1 cellular context compared by ENCODE assay signal in the genomic region with DNA sequence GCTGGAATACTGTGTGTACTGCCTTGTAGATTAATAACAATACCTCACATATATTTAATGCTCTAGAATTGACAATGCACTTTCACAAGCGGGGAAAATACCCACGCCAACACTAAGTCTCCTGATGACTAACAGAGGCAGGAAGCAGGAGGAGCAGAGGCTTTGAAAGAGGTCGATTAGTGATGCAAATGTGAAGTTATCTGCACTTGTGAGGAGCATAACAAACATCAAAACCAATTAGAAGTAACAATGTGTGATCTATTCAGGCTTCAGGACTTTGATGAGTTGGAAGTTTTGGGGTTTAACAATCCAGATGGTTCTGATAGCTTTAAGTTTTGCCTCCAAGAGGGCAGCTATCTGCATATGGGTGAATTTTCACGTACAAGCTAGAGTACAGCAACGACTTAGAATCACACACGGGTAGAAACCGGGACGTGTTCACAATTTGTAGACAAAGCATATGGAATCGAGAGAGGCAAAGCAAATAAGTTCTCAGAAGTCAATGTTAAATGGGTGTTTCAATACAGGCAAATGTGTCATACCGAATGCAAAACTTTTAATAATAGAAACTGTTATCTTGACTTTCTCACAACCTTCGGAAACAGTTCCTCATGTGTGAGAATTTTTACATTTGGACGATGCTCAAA.
TF ChIP-seq lines count a peak whose summit lies in the region.

No MANE protein-coding gene starts in this region.

TF ChIP-seq in GM12878, 131 proteins besides CTCF, POLR2A, EP300 and RAD21 (continued from another document and continues in another):
- TF ChIP-seq TCF7 (IDR thresholded peaks at IDR 0.05; ENCODE audit: borderline replicate concordance) (no peak; the same call in 1 of the 2 replicates), CREB1 (IDR thresholded peaks at IDR 0.05; ENCODE audit: low read depth) (peak; percentile 58; the same call in 1 of the 2 replicates), PML (IDR thresholded peaks at IDR 0.05; ENCODE audit: low read length) (peak; percentile 91; the same call in 1 of the 2 replicates), SRF (IDR thresholded peaks at IDR 0.05; ENCODE audit: low read depth in 2 of 2, low read length in 2 of 2) (peak in 1 of 2 experiments; percentile 75; a peak in 2 of 4 replicates), NR2F1 (conservative IDR thresholded peaks at IDR 0.05) (peak; percentile 73), CBFB (IDR thresholded peaks at IDR 0.05; ENCODE audit: low read depth) (peak; percentile 88), CREM (IDR thresholded peaks at IDR 0.05; ENCODE audit: low read depth) (peak; percentile 95), SPI1 (IDR thresholded peaks at IDR 0.05; ENCODE audit: borderline replicate concordance, insufficient read depth, low read depth, low read length) (peak; percentile 59), ZNF274 (IDR thresholded peaks at IDR 0.05; ENCODE audit: insufficient read depth, insufficient read length) (no peak), ETV6 (conservative IDR thresholded peaks at IDR 0.05 in 1 of 2, IDR thresholded peaks at IDR 0.05 in 1 of 2; ENCODE audit: borderline replicate concordance in 1 of 2, low read depth in 1 of 2) (peak in 1 of 2 experiments; percentile 95; a peak in 2 of 4 replicates), DPF2 (IDR thresholded peaks at IDR 0.05) (peak; percentile 98), MEF2A (IDR thresholded peaks at IDR 0.05; ENCODE audit: insufficient read depth, low read depth, low read length) (peak; percentile 93), SMC3 (IDR thresholded peaks at IDR 0.05; ENCODE audit: borderline replicate concordance, low read length) (peak; percentile 40; the same call in 1 of the 2 replicates), ZNF217 (IDR thresholded peaks at IDR 0.05) (0 out of 2 replicates have a peak, but pooled peaks have one; percentile 36), RELA (IDR thresholded peaks at IDR 0.05; ENCODE audit: borderline replicate concordance, partially characterized antibody) (peak; percentile 82), CBX5 (IDR thresholded peaks at IDR 0.05; ENCODE audit: low read depth) (no peak; the same call in 1 of the 2 replicates), ZSCAN29 (IDR thresholded peaks at IDR 0.05) (0 out of 2 replicates have a peak, but pooled peaks have one; percentile 55), EED (IDR thresholded peaks at IDR 0.05; ENCODE audit: low read depth) (peak; percentile 96), CHD2 (IDR thresholded peaks at IDR 0.05; ENCODE audit: borderline replicate concordance, low read depth, low read length) (peak; percentile 54; the same call in 1 of the 2 replicates), STAT3 (IDR thresholded peaks at IDR 0.05; ENCODE audit: low read depth, low read length) (peak; percentile 18; the same call in 1 of the 2 replicates), WRNIP1 (IDR thresholded peaks at IDR 0.05; ENCODE audit: borderline replicate concordance, low read depth, low read length) (no peak), TCF3 (IDR thresholded peaks at IDR 0.05; ENCODE audit: borderline replicate concordance, insufficient read depth, low read depth, low read length) (peak; percentile 73; the same call in 1 of the 2 replicates), HDAC6 (IDR thresholded peaks at IDR 0.05; ENCODE audit: unreplicated experiment) (peak; percentile 32), NR2C2 (IDR thresholded peaks at IDR 0.05; ENCODE audit: borderline replicate concordance, control insufficient read depth, insufficient read length, low read depth) (no peak), GABPA (IDR thresholded peaks at IDR 0.05; ENCODE audit: low read depth) (peak; percentile 54), ZZZ3 (IDR thresholded peaks at IDR 0.05; ENCODE audit: control insufficient read depth, insufficient read length, low read depth) (no peak), IKZF2 (IDR thresholded peaks at IDR 0.05) (peak; percentile 97 to 98), IKZF1 (conservative IDR thresholded peaks at IDR 0.05) (peak; percentile 96), SMAD1 (IDR thresholded peaks at IDR 0.05; ENCODE audit: low read depth, partially characterized antibody) (peak; percentile 58), ZNF207 (IDR thresholded peaks at IDR 0.05; ENCODE audit: borderline replicate concordance) (no peak), ATF7 (IDR thresholded peaks at IDR 0.05; ENCODE audit: low read depth) (peak; percentile 82), BHLHE40 (IDR thresholded peaks at IDR 0.05; ENCODE audit: borderline replicate concordance in 1 of 2, low read depth in 2 of 2, low read length in 1 of 2) (peak; percentile 54 to 80), RB1 (IDR thresholded peaks at IDR 0.05; ENCODE audit: borderline replicate concordance) (peak; percentile 25; the same call in 1 of the 2 replicates), MTA3 (IDR thresholded peaks at IDR 0.05; ENCODE audit: borderline replicate concordance, low read length) (peak; percentile 97; the same call in 1 of the 2 replicates), PAX5 (IDR thresholded peaks at IDR 0.05; ENCODE audit: borderline replicate concordance, low read depth, low read length) (peak; percentile 79), PAX8 (IDR thresholded peaks at IDR 0.05) (peak; percentile 67; the same call in 1 of the 2 replicates), SMAD5 (IDR thresholded peaks at IDR 0.05; ENCODE audit: low read depth) (peak; percentile 55; the same call in 1 of the 2 replicates), CEBPB (IDR thresholded peaks at IDR 0.05; ENCODE audit: borderline replicate concordance in 1 of 2, low read depth in 2 of 2, low read length in 2 of 2) (peak in 1 of 2 experiments; percentile 79; a peak in 2 of 4 replicates), NR2C1 (IDR thresholded peaks at IDR 0.05) (no peak), POU2F2 (IDR thresholded peaks at IDR 0.05; ENCODE audit: borderline replicate concordance, low read depth, low read length) (peak; percentile 86), JUND (IDR thresholded peaks at IDR 0.05; ENCODE audit: low read depth, low read length) (peak; percentile 87; the same call in 1 of the 2 replicates), FOXM1 (IDR thresholded peaks at IDR 0.05; ENCODE audit: low read depth, low read length) (peak; percentile 97)
- TF ChIP-seq, protein P1, sequence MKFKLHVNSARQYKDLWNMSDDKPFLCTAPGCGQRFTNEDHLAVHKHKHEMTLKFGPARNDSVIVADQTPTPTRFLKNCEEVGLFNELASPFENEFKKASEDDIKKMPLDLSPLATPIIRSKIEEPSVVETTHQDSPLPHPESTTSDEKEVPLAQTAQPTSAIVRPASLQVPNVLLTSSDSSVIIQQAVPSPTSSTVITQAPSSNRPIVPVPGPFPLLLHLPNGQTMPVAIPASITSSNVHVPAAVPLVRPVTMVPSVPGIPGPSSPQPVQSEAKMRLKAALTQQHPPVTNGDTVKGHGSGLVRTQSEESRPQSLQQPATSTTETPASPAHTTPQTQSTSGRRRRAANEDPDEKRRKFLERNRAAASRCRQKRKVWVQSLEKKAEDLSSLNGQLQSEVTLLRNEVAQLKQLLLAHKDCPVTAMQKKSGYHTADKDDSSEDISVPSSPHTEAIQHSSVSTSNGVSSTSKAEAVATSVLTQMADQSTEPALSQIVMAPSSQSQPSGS (IDR thresholded peaks at IDR 0.05; ENCODE audit: low read length), result peak; percentile 89
- TF ChIP-seq, protein P2, sequence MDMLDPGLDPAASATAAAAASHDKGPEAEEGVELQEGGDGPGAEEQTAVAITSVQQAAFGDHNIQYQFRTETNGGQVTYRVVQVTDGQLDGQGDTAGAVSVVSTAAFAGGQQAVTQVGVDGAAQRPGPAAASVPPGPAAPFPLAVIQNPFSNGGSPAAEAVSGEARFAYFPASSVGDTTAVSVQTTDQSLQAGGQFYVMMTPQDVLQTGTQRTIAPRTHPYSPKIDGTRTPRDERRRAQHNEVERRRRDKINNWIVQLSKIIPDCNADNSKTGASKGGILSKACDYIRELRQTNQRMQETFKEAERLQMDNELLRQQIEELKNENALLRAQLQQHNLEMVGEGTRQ (IDR thresholded peaks at IDR 0.05; ENCODE audit: borderline replicate concordance, low read depth, low read length), result no peak
- TF ChIP-seq, protein P3, sequence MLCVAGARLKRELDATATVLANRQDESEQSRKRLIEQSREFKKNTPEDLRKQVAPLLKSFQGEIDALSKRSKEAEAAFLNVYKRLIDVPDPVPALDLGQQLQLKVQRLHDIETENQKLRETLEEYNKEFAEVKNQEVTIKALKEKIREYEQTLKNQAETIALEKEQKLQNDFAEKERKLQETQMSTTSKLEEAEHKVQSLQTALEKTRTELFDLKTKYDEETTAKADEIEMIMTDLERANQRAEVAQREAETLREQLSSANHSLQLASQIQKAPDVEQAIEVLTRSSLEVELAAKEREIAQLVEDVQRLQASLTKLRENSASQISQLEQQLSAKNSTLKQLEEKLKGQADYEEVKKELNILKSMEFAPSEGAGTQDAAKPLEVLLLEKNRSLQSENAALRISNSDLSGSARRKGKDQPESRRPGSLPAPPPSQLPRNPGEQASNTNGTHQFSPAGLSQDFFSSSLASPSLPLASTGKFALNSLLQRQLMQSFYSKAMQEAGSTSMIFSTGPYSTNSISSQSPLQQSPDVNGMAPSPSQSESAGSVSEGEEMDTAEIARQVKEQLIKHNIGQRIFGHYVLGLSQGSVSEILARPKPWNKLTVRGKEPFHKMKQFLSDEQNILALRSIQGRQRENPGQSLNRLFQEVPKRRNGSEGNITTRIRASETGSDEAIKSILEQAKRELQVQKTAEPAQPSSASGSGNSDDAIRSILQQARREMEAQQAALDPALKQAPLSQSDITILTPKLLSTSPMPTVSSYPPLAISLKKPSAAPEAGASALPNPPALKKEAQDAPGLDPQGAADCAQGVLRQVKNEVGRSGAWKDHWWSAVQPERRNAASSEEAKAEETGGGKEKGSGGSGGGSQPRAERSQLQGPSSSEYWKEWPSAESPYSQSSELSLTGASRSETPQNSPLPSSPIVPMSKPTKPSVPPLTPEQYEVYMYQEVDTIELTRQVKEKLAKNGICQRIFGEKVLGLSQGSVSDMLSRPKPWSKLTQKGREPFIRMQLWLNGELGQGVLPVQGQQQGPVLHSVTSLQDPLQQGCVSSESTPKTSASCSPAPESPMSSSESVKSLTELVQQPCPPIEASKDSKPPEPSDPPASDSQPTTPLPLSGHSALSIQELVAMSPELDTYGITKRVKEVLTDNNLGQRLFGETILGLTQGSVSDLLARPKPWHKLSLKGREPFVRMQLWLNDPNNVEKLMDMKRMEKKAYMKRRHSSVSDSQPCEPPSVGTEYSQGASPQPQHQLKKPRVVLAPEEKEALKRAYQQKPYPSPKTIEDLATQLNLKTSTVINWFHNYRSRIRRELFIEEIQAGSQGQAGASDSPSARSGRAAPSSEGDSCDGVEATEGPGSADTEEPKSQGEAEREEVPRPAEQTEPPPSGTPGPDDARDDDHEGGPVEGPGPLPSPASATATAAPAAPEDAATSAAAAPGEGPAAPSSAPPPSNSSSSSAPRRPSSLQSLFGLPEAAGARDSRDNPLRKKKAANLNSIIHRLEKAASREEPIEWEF (IDR thresholded peaks at IDR 0.05; ENCODE audit: insufficient replicate concordance, low read depth, low read length), result peak; percentile 78
- TF ChIP-seq, protein P4, sequence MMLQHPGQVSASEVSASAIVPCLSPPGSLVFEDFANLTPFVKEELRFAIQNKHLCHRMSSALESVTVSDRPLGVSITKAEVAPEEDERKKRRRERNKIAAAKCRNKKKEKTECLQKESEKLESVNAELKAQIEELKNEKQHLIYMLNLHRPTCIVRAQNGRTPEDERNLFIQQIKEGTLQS (IDR thresholded peaks at IDR 0.05; ENCODE audit: borderline replicate concordance, extremely low read depth, low read depth, low read length), result no peak
- TF ChIP-seq, protein P5, sequence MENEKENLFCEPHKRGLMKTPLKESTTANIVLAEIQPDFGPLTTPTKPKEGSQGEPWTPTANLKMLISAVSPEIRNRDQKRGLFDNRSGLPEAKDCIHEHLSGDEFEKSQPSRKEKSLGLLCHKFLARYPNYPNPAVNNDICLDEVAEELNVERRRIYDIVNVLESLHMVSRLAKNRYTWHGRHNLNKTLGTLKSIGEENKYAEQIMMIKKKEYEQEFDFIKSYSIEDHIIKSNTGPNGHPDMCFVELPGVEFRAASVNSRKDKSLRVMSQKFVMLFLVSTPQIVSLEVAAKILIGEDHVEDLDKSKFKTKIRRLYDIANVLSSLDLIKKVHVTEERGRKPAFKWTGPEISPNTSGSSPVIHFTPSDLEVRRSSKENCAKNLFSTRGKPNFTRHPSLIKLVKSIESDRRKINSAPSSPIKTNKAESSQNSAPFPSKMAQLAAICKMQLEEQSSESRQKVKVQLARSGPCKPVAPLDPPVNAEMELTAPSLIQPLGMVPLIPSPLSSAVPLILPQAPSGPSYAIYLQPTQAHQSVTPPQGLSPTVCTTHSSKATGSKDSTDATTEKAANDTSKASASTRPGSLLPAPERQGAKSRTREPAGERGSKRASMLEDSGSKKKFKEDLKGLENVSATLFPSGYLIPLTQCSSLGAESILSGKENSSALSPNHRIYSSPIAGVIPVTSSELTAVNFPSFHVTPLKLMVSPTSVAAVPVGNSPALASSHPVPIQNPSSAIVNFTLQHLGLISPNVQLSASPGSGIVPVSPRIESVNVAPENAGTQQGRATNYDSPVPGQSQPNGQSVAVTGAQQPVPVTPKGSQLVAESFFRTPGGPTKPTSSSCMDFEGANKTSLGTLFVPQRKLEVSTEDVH (IDR thresholded peaks at IDR 0.05; ENCODE audit: low read depth, partially characterized antibody), result no peak
- TF ChIP-seq, protein P6, sequence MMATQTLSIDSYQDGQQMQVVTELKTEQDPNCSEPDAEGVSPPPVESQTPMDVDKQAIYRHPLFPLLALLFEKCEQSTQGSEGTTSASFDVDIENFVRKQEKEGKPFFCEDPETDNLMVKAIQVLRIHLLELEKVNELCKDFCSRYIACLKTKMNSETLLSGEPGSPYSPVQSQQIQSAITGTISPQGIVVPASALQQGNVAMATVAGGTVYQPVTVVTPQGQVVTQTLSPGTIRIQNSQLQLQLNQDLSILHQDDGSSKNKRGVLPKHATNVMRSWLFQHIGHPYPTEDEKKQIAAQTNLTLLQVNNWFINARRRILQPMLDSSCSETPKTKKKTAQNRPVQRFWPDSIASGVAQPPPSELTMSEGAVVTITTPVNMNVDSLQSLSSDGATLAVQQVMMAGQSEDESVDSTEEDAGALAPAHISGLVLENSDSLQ (IDR thresholded peaks at IDR 0.05), result peak; percentile 48; the same call in 1 of the 2 replicates
- TF ChIP-seq, protein P7, sequence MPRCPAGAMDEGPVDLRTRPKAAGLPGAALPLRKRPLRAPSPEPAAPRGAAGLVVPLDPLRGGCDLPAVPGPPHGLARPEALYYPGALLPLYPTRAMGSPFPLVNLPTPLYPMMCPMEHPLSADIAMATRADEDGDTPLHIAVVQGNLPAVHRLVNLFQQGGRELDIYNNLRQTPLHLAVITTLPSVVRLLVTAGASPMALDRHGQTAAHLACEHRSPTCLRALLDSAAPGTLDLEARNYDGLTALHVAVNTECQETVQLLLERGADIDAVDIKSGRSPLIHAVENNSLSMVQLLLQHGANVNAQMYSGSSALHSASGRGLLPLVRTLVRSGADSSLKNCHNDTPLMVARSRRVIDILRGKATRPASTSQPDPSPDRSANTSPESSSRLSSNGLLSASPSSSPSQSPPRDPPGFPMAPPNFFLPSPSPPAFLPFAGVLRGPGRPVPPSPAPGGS (IDR thresholded peaks at IDR 0.05; ENCODE audit: borderline replicate concordance, insufficient read depth, low read depth, low read length, poor library complexity, severe bottlenecking), result peak; percentile 94
